In genomic region chr19:18227781-18228271, GRCh38 we compare ENCODE assay signal across 25 cellular contexts. TPM values are rescaled to one million over a fixed set of nuclear protein-coding genes. Genes with fewer than 3 reads are reported as not detected.
DNase-seq lines count a peak whose midpoint lies in the region; ATAC-seq, FAIRE-seq and TF ChIP-seq lines count a peak whose summit lies in the region.
"Had no signal": no experiment of that assay in that cellular context is flagged by ENCODE, and none has a peak within 500 bp of the region (broad histone marks: within the 10 kb centered on the region; RNA-seq: fewer than 3 reads in every experiment).

No MANE protein-coding gene starts in this region.

- FAIRE-seq in GM12878 (lab: Jason Lieb, UNC), result peak; percentile 7
- FAIRE-seq: GM12891 had no signal

- no peak for TF ChIP-seq EP300 in GM12878 (IDR thresholded peaks at IDR 0.05; ENCODE audit: borderline replicate concordance in 1 of 2, control insufficient read depth in 1 of 2, low read depth in 2 of 2, low read length in 2 of 2)

- RAD21 ChIA-PET in GM12878 (lab: Charles Lee; ENCODE audit: unreplicated experiment), result interaction anchor here (1.1 kb wide), 1 partner anchor 24 kb away, joined by 6 read pairs; no protein-coding TSS in a partner anchor

- no peaks in the 10 kb centered on the region for H3K79me1 ChIP-seq in mesendoderm (ENCODE audit: low read length)

- no peak overlapping the region for H4K8ac ChIP-seq in mesendoderm (ENCODE audit: low read depth, low read length)

- no peak overlapping the region for H3K56ac ChIP-seq in mesendoderm (ENCODE audit: low read length)

- H3K79me2 ChIP-seq in DOHH2 (ENCODE audit: control insufficient read depth, low read length), result no peaks in the 10 kb centered on the region
- H3K79me2 ChIP-seq in GM12878 (ENCODE audit: control insufficient read depth, insufficient read depth, low read length), result no peaks in the 10 kb centered on the region
- no peaks in the 10 kb centered on the region for H3K79me2 ChIP-seq in mesendoderm (ENCODE audit: control insufficient read depth, insufficient read depth, low read length)

- peak overlapping the region; percentile 91 for H3K4me2 ChIP-seq in BLaER1
- H3K4me2 ChIP-seq in DOHH2 (ENCODE audit: low read length), result 0 out of 2 replicates have a peak overlapping the region, but pooled peaks have one; percentile 9
- H3K4me2 ChIP-seq in GM12878 (ENCODE audit: control insufficient read depth, insufficient read depth), result no peak overlapping the region
- H3K4me2 ChIP-seq in mesendoderm (ENCODE audit: low read length), result no peak overlapping the region

- intact Hi-C loops in GM12878 (cut with micrococcal nuclease; ENCODE audit: unreplicated experiment), result no loop called here
- intact Hi-C loops in psoas muscle (cut with DNase I), result loop anchor here in 1 of 2 donors (10.0 kb wide), 1 partner anchor 187 kb away; the partner anchor contains the start of gene SSBP4

- no peak overlapping the region for H3K23ac ChIP-seq in mesendoderm (ENCODE audit: low read length)

- peaks cover 81% of the 10 kb centered on the region for H3K4me1 ChIP-seq in BLaER1
- H3K4me1 ChIP-seq in DOHH2 (ENCODE audit: control insufficient read depth, low read length), result peaks cover 70% of the 10 kb centered on the region
- peaks cover 19% of the 10 kb centered on the region for H3K4me1 ChIP-seq in GM12878 (ENCODE audit: control insufficient read depth, insufficient read depth, low read length)
- H3K4me1 ChIP-seq in psoas muscle, result peaks cover 27% of the 10 kb centered on the region
- H3K4me1 ChIP-seq in mesendoderm (ENCODE audit: control insufficient read depth, low read depth, low read length), result peaks cover 6% of the 10 kb centered on the region

- H3K36me3 ChIP-seq in BLaER1, result no peaks in the 10 kb centered on the region
- no peaks in the 10 kb centered on the region for H3K36me3 ChIP-seq in DOHH2 (ENCODE audit: control insufficient read depth, low read length)
- no peaks in the 10 kb centered on the region for H3K36me3 ChIP-seq in GM12878 (ENCODE audit: control insufficient read depth in 2 of 2, insufficient read depth in 2 of 2, low read length in 1 of 2)
- H3K36me3 ChIP-seq in psoas muscle (ENCODE audit: insufficient read depth in 1 of 2, low read depth in 1 of 2), result no peaks in the 10 kb centered on the region
- no peaks in the 10 kb centered on the region for H3K36me3 ChIP-seq in mesendoderm (ENCODE audit: control insufficient read depth, insufficient read depth, low read length)
- H3K36me3 ChIP-seq: BE2C, HAP-1 had no signal

- H4K5ac ChIP-seq in mesendoderm (ENCODE audit: low read length), result no peak overlapping the region

- H3K27me3 ChIP-seq in BLaER1, result peaks cover 35% of the 10 kb centered on the region
- H3K27me3 ChIP-seq in DOHH2 (ENCODE audit: control insufficient read depth, low read length), result peaks cover 30% of the 10 kb centered on the region
- peaks cover 0 to 3% of the 10 kb centered on the region in 2 experiments; a peak in 2 of 4 replicates for H3K27me3 ChIP-seq in GM12878 (replicated peaks in 1 of 2; ENCODE audit: control insufficient read depth in 2 of 2, insufficient read depth in 2 of 2, low read length in 1 of 2)
- peaks cover 0 to 17% (median 2%) of the 10 kb centered on the region in 3 donors for H3K27me3 ChIP-seq in psoas muscle (ENCODE audit: insufficient read depth in 3 of 3, low read length in 2 of 3)
- peaks cover 6% of the 10 kb centered on the region for H3K27me3 ChIP-seq in mesendoderm (ENCODE audit: insufficient read depth, low read length, poor library complexity)

- no peak for TF ChIP-seq POLR2A in GM12878 (IDR thresholded peaks at IDR 0.05; ENCODE audit: low read depth, low read length)

- CTCF ChIA-PET in GM12878 (lab: Yijun Ruan, JAX), result interaction anchor here (1.0 to 1.7 kb wide), 5 partner anchors 19 to 101 kb away, joined by 3 to 12 read pairs (median 4); a partner anchor contains a TSS

- H3K9me3 ChIP-seq in BLaER1, result no peaks in the 10 kb centered on the region
- no peaks in the 10 kb centered on the region for H3K9me3 ChIP-seq in DOHH2 (ENCODE audit: control insufficient read depth, insufficient read depth, low read length)
- H3K9me3 ChIP-seq in GM12878 (replicated peaks; ENCODE audit: control insufficient read depth, insufficient read depth, low read length), result no peaks in the 10 kb centered on the region; the same call in 2 of the 3 replicates
- H3K9me3 ChIP-seq in psoas muscle, result no peaks in the 10 kb centered on the region
- H3K9me3 ChIP-seq: BE2C, HAP-1 had no signal

- SMC1A ChIA-PET in GM12878 (lab: Charles Lee; ENCODE audit: uncharacterized antibody, unreplicated experiment), result no interaction called here

- POLR2A ChIA-PET in GM12878 (lab: Charles Lee), result interaction anchor here (0.5 to 0.6 kb wide), 2 partner anchors 421 to 935 kb away, joined by 3 to 5 read pairs; no protein-coding TSS in a partner anchor

- no peak overlapping the region for H3K4ac ChIP-seq in mesendoderm (ENCODE audit: low read depth, low read length)

- no peak overlapping the region for H2BK120ac ChIP-seq in mesendoderm (ENCODE audit: low read depth, low read length)

- no peak for TF ChIP-seq RAD21 in GM12878 (IDR thresholded peaks at IDR 0.05; ENCODE audit: insufficient read depth, low read depth, low read length)

- no peak for TF ChIP-seq CTCF in DOHH2 (IDR thresholded peaks at IDR 0.05; ENCODE audit: low read depth, low read length, poor library complexity, severe bottlenecking)
- no peak for TF ChIP-seq CTCF in GM12878 (IDR thresholded peaks at IDR 0.05 in 2 of 3, conservative IDR thresholded peaks at IDR 0.05 in 1 of 3; ENCODE audit: control insufficient read depth in 2 of 3, extremely low read depth in 1 of 3, insufficient read depth in 1 of 3, low read depth in 3 of 3, low read length in 3 of 3)
- no peak for TF ChIP-seq CTCF in psoas muscle (IDR thresholded peaks at IDR 0.05)
- no peak for TF ChIP-seq CTCF in GM10266 (IDR thresholded peaks at IDR 0.05; ENCODE audit: control insufficient read depth, insufficient read depth, low read depth, missing control alignments)

- H3K27ac ChIP-seq in BLaER1 (no peak overlapping the region), DOHH2 (ENCODE audit: low read depth, low read length) (no peak overlapping the region), GM12878 (ENCODE audit: control insufficient read depth, insufficient read depth) (no peak overlapping the region), psoas muscle (peak overlapping the region; percentile 36), mesendoderm (ENCODE audit: low read depth, low read length) (no peak overlapping the region)
- H3K27ac ChIP-seq: GM23248 had no signal

- ATAC-seq in GM12878 (no peak), psoas muscle (peak in 3 of 4 donors; percentile 32 to 68 (median 67))
- ATAC-seq: Panc1, SK-N-SH treated with all-trans-retinoic acid at 6 μM for 48 hours, T-cell had no signal

- 8% methylated on average over 6 of the region's 6 CpGs for WGBS in GM12878 (ENCODE audit: insufficient coverage, insufficient replicate concordance, low lambda C conversion rate, missing lambda C conversion rate)
- 18 to 25% (median 20%) methylated on average over 6 of the region's 6 CpGs for WGBS in psoas muscle, 3 donors
- WGBS in mesendoderm (ENCODE audit: extremely low coverage, insufficient coverage, low lambda C conversion rate), result no CpG with 5 or more reads among the region's 6 CpGs

- H3K9me2 ChIP-seq in DOHH2 (replicated peaks; ENCODE audit: control insufficient read depth, low read length), result no peaks in the 10 kb centered on the region

- no peaks in the 10 kb centered on the region for H4K20me1 ChIP-seq in BLaER1
- H4K20me1 ChIP-seq in DOHH2 (ENCODE audit: control insufficient read depth, insufficient read depth, low read depth, low read length), result peaks cover 4% of the 10 kb centered on the region; the same call in 1 of the 2 replicates
- no peaks in the 10 kb centered on the region for H4K20me1 ChIP-seq in GM12878 (ENCODE audit: control insufficient read depth, insufficient read depth)

- no peak overlapping the region for H2BK15ac ChIP-seq in mesendoderm (replicated peaks; ENCODE audit: low read depth)

- no peak overlapping the region for H3K18ac ChIP-seq in mesendoderm (ENCODE audit: low read length)

- peaks cover 11% of the 10 kb centered on the region for H3F3A ChIP-seq in DOHH2 (ENCODE audit: control insufficient read depth, insufficient read depth)

- H2BK5ac ChIP-seq in mesendoderm (ENCODE audit: low read length), result no peak overlapping the region

- H2AFZ ChIP-seq in GM12878 (ENCODE audit: control insufficient read depth, low read depth, low read length), result no peak overlapping the region
- H2AFZ ChIP-seq: GM23248 had no signal

- BruUV-seq in GM12878 (replicated peaks; lab: Mats Ljungman, UMichigan), result no TSS peak

- no peak overlapping the region for H3K4me3 ChIP-seq in BLaER1
- no peak overlapping the region for H3K4me3 ChIP-seq in DOHH2 (ENCODE audit: low read length)
- H3K4me3 ChIP-seq in GM12878, result no peak overlapping the region
- no peak overlapping the region for H3K4me3 ChIP-seq in psoas muscle
- no peak overlapping the region for H3K4me3 ChIP-seq in mesendoderm (ENCODE audit: low read length)
- H3K4me3 ChIP-seq: GM23248, HAP-1 had no signal

- DNase-seq in GM12878 (ENCODE audit: low read depth, low spot score), result no peak
- peak in 1 of 2 donors; percentile 80 for DNase-seq in psoas muscle
- no peak for DNase-seq in GM10266 (ENCODE audit: extremely low spot score)
- DNase-seq in mucosa of gallbladder (ENCODE audit: low spot score), result no peak
- no peak for DNase-seq in mesendoderm
- DNase-seq: BE2C; CD4-positive, alpha-beta T cell; COR-L47; DMS79; GM23248; KG1; NCI-H1930; NCI-H226; NCI-H524; NCI-H774; NK-92 treated with Interleukin-12 subunit alpha and Interleukin-12 subunit beta, amount 100 ng/mL, for 24 hours; SIG-M5; T-cell had no signal

- in situ Hi-C loops in GM12878 (cut with MboI), result no loop called here

- H2AK5ac ChIP-seq in mesendoderm (ENCODE audit: low read length), result no peak overlapping the region

- peak overlapping the region; percentile 44; the same call in 1 of the 2 replicates for H3K9ac ChIP-seq in BLaER1
- no peak overlapping the region for H3K9ac ChIP-seq in GM12878 (ENCODE audit: control insufficient read depth, insufficient read depth, low read length)
- no peak overlapping the region for H3K9ac ChIP-seq in mesendoderm (ENCODE audit: low read length)
- H3K9ac ChIP-seq: GM23248 had no signal

RNA-seq across cellular contexts. Expression of gene PDE4C, which starts 1.6 kb away (rescaled TPM):
- total RNA-seq in GM12878 (2013; cell fraction: nucleolus; rRNA removed), result 2.5 and 3.7 TPM in 2 replicates
- total RNA-seq in GM12878 (2014; rRNA removed) (0.28 and 1.1 TPM in 2 replicates), GM12878 (2014; rRNA removed; fragmentation: Illumina TruSeq; extraction: Trizol) (0.14 and 0.40 TPM in 2 replicates), GM12878 (2021) (0.27 and 0.67 TPM in 2 replicates), psoas muscle (1 to 10 TPM in 1 of 4 donors, under 1 TPM in 3; 0.27 to 2.5 (median 0.86) TPM), mucosa of gallbladder (2.1 TPM)
- 0.26 TPM for polyA plus RNA-seq in GM12878 (2011; ENCODE audit: low read depth)
- polyA plus RNA-seq in GM12878 (2011; rRNA removed) (0.19 and 0.43 TPM in 2 replicates), GM12878 (2014; fragmentation: Illumina TruSeq; extraction: Trizol) (0.15 TPM in 1 of 2 replicates, not detected in the other), GM12878 (2014; fragmentation: Nextera tagmentation; extraction: Ambion mirVana) (under 1 TPM; 0.08 to 0.13 TPM), GM12878 (2014; rRNA removed) (0.27 and 0.73 TPM in 2 replicates), GM12878 (2016; fragmentation: Nextera tagmentation; extraction: Ambion mirVana) (under 1 TPM; 0.13 to 0.47 TPM), psoas muscle (under 1 TPM; 0.43 to 0.86 (median 0.86) TPM)
- 0.25 and 0.42 TPM in 2 replicates for polyA plus RNA-seq in GM12878 (2011; cell fraction: cytosol; rRNA removed)
- 1.5 and 2.3 TPM in 2 replicates for polyA plus RNA-seq in GM12878 (2011; cell fraction: nucleus; rRNA removed)
- 0.43 and 0.52 TPM in 2 replicates for polyA plus RNA-seq in GM12878 (2012)
- 0.41 TPM in 1 of 2 replicates, not detected in the other for polyA minus RNA-seq in GM12878 (2011; rRNA and poly(A)+ RNA removed)
- polyA minus RNA-seq in GM12878 (2011; cell fraction: cytosol; rRNA and poly(A)+ RNA removed), result not detected in 2 replicates
- 0.48 and 1.3 TPM in 2 replicates for polyA minus RNA-seq in GM12878 (2011; cell fraction: nucleus; rRNA and poly(A)+ RNA removed)
- polyA plus RNA-seq in mesendoderm (2013, experiment 1 of 2), result 0.14 TPM
- 0.03 TPM for polyA plus RNA-seq in mesendoderm (2013, experiment 2 of 2)
- total RNA-seq: A673; CD4-positive, alpha-beta T cell; T-cell had no signal

RNA-seq across cellular contexts. Expression of gene RAB3A, which starts 24.0 kb away (rescaled TPM):
- 9.4 and 18.2 TPM in 2 replicates for total RNA-seq in GM12878 (2013; cell fraction: nucleolus; rRNA removed)
- total RNA-seq in GM12878 (2014; rRNA removed) (0.98 and 1.2 TPM in 2 replicates), GM12878 (2014; rRNA removed; fragmentation: Illumina TruSeq; extraction: Trizol) (0.51 and 0.67 TPM in 2 replicates), GM12878 (2021) (2.9 and 3.5 TPM in 2 replicates), psoas muscle (1 to 10 TPM in 2 of 4 donors, under 1 TPM in 2; 0.86 to 3.6 (median 1.5) TPM), mucosa of gallbladder (5.5 TPM)
- 0.73 TPM for polyA plus RNA-seq in GM12878 (2011; ENCODE audit: low read depth)
- polyA plus RNA-seq in GM12878 (2011; rRNA removed) (1.3 and 2.8 TPM in 2 replicates), GM12878 (2014; fragmentation: Illumina TruSeq; extraction: Trizol) (0.54 and 1.1 TPM in 2 replicates), GM12878 (2014; fragmentation: Nextera tagmentation; extraction: Ambion mirVana) (under 1 TPM in 1 of 2 experiments, not detected in 1; 0.07 TPM), GM12878 (2014; rRNA removed) (1.0 and 2.5 TPM in 2 replicates), GM12878 (2016; fragmentation: Nextera tagmentation; extraction: Ambion mirVana) (1 to 10 TPM; 1.6 to 2.0 TPM), psoas muscle (1 to 10 TPM in 1 of 3 donors, under 1 TPM in 2; 0.44 to 1.4 (median 0.81) TPM)
- polyA plus RNA-seq in GM12878 (2011; cell fraction: cytosol; rRNA removed), result 3.9 and 4.9 TPM in 2 replicates
- polyA plus RNA-seq in GM12878 (2011; cell fraction: nucleus; rRNA removed), result 9.4 and 10.2 TPM in 2 replicates
- polyA plus RNA-seq in GM12878 (2012), result 1.5 and 3.5 TPM in 2 replicates
- 13.7 and 23.1 TPM in 2 replicates for polyA minus RNA-seq in GM12878 (2011; rRNA and poly(A)+ RNA removed)
- 3.7 and 6.1 TPM in 2 replicates for polyA minus RNA-seq in GM12878 (2011; cell fraction: cytosol; rRNA and poly(A)+ RNA removed)
- polyA minus RNA-seq in GM12878 (2011; cell fraction: nucleus; rRNA and poly(A)+ RNA removed), result 8.9 and 16.6 TPM in 2 replicates
- polyA plus RNA-seq in mesendoderm (2013, experiment 1 of 2), result 1.9 TPM
- 1.9 TPM for polyA plus RNA-seq in mesendoderm (2013, experiment 2 of 2)

RNA-seq across cellular contexts. Expression of gene MPV17L2, which starts 34.8 kb away (rescaled TPM):
- total RNA-seq in GM12878 (2013; cell fraction: nucleolus; rRNA removed), result 3.3 and 7.4 TPM in 2 replicates
- total RNA-seq in GM12878 (2014; rRNA removed) (26.7 and 32.0 TPM in 2 replicates), GM12878 (2014; rRNA removed; fragmentation: Illumina TruSeq; extraction: Trizol) (13.6 and 15.4 TPM in 2 replicates), GM12878 (2021) (17.9 and 19.9 TPM in 2 replicates), psoas muscle (10 to 100 TPM in 1 of 4 donors, 1 to 10 TPM in 3; 5.9 to 12.7 (median 8.4) TPM), mucosa of gallbladder (9.3 TPM)
- 3.9 TPM for polyA plus RNA-seq in GM12878 (2011; ENCODE audit: low read depth)
- polyA plus RNA-seq in GM12878 (2011; rRNA removed) (7.1 and 17.1 TPM in 2 replicates), GM12878 (2014; fragmentation: Illumina TruSeq; extraction: Trizol) (10.4 and 25.9 TPM in 2 replicates), GM12878 (2014; fragmentation: Nextera tagmentation; extraction: Ambion mirVana) (1 to 10 TPM; 5.1 to 7.7 TPM), GM12878 (2014; rRNA removed) (39.4 and 44.5 TPM in 2 replicates), GM12878 (2016; fragmentation: Nextera tagmentation; extraction: Ambion mirVana) (10 to 100 TPM; 46.2 to 57.2 TPM), psoas muscle (10 to 100 TPM; 19.9 to 23.3 (median 20.7) TPM)
- 23.4 and 34.7 TPM in 2 replicates for polyA plus RNA-seq in GM12878 (2011; cell fraction: cytosol; rRNA removed)
- polyA plus RNA-seq in GM12878 (2011; cell fraction: nucleus; rRNA removed), result 12.4 and 16.0 TPM in 2 replicates
- polyA plus RNA-seq in GM12878 (2012), result 8.3 and 8.4 TPM in 2 replicates
- 16.2 and 19.9 TPM in 2 replicates for polyA minus RNA-seq in GM12878 (2011; rRNA and poly(A)+ RNA removed)
- 6.1 and 7.6 TPM in 2 replicates for polyA minus RNA-seq in GM12878 (2011; cell fraction: cytosol; rRNA and poly(A)+ RNA removed)
- polyA minus RNA-seq in GM12878 (2011; cell fraction: nucleus; rRNA and poly(A)+ RNA removed), result 2.9 and 7.6 TPM in 2 replicates
- 36.6 TPM for polyA plus RNA-seq in mesendoderm (2013, experiment 1 of 2)
- 35.4 TPM for polyA plus RNA-seq in mesendoderm (2013, experiment 2 of 2)

RNA-seq across cellular contexts. Expression of gene IQCN, which starts 46.4 kb away (rescaled TPM):
- total RNA-seq in GM12878 (2013; cell fraction: nucleolus; rRNA removed), result 0.27 and 0.29 TPM in 2 replicates
- total RNA-seq in GM12878 (2014; rRNA removed), result 0.23 and 0.27 TPM in 2 replicates
- total RNA-seq in GM12878 (2014; rRNA removed; fragmentation: Illumina TruSeq; extraction: Trizol), result 0.27 and 0.28 TPM in 2 replicates
- total RNA-seq in GM12878 (2021), result 0.54 and 0.64 TPM in 2 replicates
- polyA plus RNA-seq in GM12878 (2011; ENCODE audit: low read depth), result 0.73 TPM
- 0.01 TPM in 1 of 2 replicates, not detected in the other for polyA plus RNA-seq in GM12878 (2011; rRNA removed)
- polyA plus RNA-seq in GM12878 (2011; cell fraction: cytosol; rRNA removed), result under 0.01 and 0.02 TPM in 2 replicates
- polyA plus RNA-seq in GM12878 (2011; cell fraction: nucleus; rRNA removed), result 0.19 and 0.22 TPM in 2 replicates
- 0.67 and 0.68 TPM in 2 replicates for polyA plus RNA-seq in GM12878 (2012)
- 0.08 and 0.19 TPM in 2 replicates for polyA plus RNA-seq in GM12878 (2014; fragmentation: Illumina TruSeq; extraction: Trizol)
- polyA plus RNA-seq in GM12878 (2014; fragmentation: Nextera tagmentation; extraction: Ambion mirVana), result not detected
- polyA plus RNA-seq in GM12878 (2014; rRNA removed), result 0.45 and 0.72 TPM in 2 replicates
- polyA plus RNA-seq in GM12878 (2016; fragmentation: Nextera tagmentation; extraction: Ambion mirVana), result under 1 TPM in 1 of 2 experiments, not detected in 1; 0.07 TPM
- polyA minus RNA-seq in GM12878 (2011; rRNA and poly(A)+ RNA removed), result 0.05 and 0.07 TPM in 2 replicates
- not detected in 2 replicates for polyA minus RNA-seq in GM12878 (2011; cell fraction: cytosol; rRNA and poly(A)+ RNA removed)
- polyA minus RNA-seq in GM12878 (2011; cell fraction: nucleus; rRNA and poly(A)+ RNA removed), result 0.12 and 0.38 TPM in 2 replicates
- 1 to 10 TPM in 1 of 4 donors, under 1 TPM in 3; 0.32 to 1.5 (median 0.43) TPM for total RNA-seq in psoas muscle
- under 1 TPM; 0.12 to 0.57 (median 0.17) TPM for polyA plus RNA-seq in psoas muscle
- 2.9 TPM for total RNA-seq in mucosa of gallbladder
- polyA plus RNA-seq in mesendoderm (2013, experiment 1 of 2), result 0.06 TPM
- polyA plus RNA-seq in mesendoderm (2013, experiment 2 of 2), result 0.07 TPM

RNA-seq across cellular contexts. Expression of gene JUND, which starts 53.6 kb away (rescaled TPM):
- 50.9 and 51.1 TPM in 2 replicates for total RNA-seq in GM12878 (2013; cell fraction: nucleolus; rRNA removed)
- 91.3 and 116 TPM in 2 replicates for total RNA-seq in GM12878 (2014; rRNA removed)
- 16.9 and 19.1 TPM in 2 replicates for total RNA-seq in GM12878 (2014; rRNA removed; fragmentation: Illumina TruSeq; extraction: Trizol)
- 164 and 176 TPM in 2 replicates for total RNA-seq in GM12878 (2021)
- 5.4 TPM for polyA plus RNA-seq in GM12878 (2011; ENCODE audit: low read depth)
- polyA plus RNA-seq in GM12878 (2011; rRNA removed), result 9.2 and 18.6 TPM in 2 replicates
- polyA plus RNA-seq in GM12878 (2011; cell fraction: cytosol; rRNA removed), result 36.2 and 90.3 TPM in 2 replicates
- 64.3 and 75.7 TPM in 2 replicates for polyA plus RNA-seq in GM12878 (2011; cell fraction: nucleus; rRNA removed)
- polyA plus RNA-seq in GM12878 (2012), result 68.6 and 81.1 TPM in 2 replicates
- 20.3 and 26.8 TPM in 2 replicates for polyA plus RNA-seq in GM12878 (2014; fragmentation: Illumina TruSeq; extraction: Trizol)
- 10 to 100 TPM; 11.2 to 16.0 TPM for polyA plus RNA-seq in GM12878 (2014; fragmentation: Nextera tagmentation; extraction: Ambion mirVana)
- polyA plus RNA-seq in GM12878 (2014; rRNA removed), result 148 and 166 TPM in 2 replicates
- 1 to 10 TPM; 7.4 to 9.1 TPM for polyA plus RNA-seq in GM12878 (2016; fragmentation: Nextera tagmentation; extraction: Ambion mirVana)
- polyA minus RNA-seq in GM12878 (2011; rRNA and poly(A)+ RNA removed), result 22.5 and 61.2 TPM in 2 replicates
- polyA minus RNA-seq in GM12878 (2011; cell fraction: cytosol; rRNA and poly(A)+ RNA removed), result 55.2 and 60.1 TPM in 2 replicates
- polyA minus RNA-seq in GM12878 (2011; cell fraction: nucleus; rRNA and poly(A)+ RNA removed), result 70.8 and 116 TPM in 2 replicates
- total RNA-seq in psoas muscle, result 10 to 100 TPM; 68.0 to 77.1 (median 72.1) TPM
- 10 to 100 TPM; 22.7 to 40.3 (median 38.9) TPM for polyA plus RNA-seq in psoas muscle
- total RNA-seq in mucosa of gallbladder, result 303 TPM
- 70.9 TPM for polyA plus RNA-seq in mesendoderm (2013, experiment 1 of 2)
- polyA plus RNA-seq in mesendoderm (2013, experiment 2 of 2), result 72.9 TPM

Comparison
In these comparisons a context has a peak if more than half of its experiments do, and no peak if none do; other contexts are left out.
1. H3K4me2 ChIP-seq: peak in BLaER1 (single experiment) and DOHH2 (single experiment); none in GM12878 (single experiment) and mesendoderm (single experiment).